13 cellular contexts compared by ENCODE assay signal in the genomic region with DNA sequence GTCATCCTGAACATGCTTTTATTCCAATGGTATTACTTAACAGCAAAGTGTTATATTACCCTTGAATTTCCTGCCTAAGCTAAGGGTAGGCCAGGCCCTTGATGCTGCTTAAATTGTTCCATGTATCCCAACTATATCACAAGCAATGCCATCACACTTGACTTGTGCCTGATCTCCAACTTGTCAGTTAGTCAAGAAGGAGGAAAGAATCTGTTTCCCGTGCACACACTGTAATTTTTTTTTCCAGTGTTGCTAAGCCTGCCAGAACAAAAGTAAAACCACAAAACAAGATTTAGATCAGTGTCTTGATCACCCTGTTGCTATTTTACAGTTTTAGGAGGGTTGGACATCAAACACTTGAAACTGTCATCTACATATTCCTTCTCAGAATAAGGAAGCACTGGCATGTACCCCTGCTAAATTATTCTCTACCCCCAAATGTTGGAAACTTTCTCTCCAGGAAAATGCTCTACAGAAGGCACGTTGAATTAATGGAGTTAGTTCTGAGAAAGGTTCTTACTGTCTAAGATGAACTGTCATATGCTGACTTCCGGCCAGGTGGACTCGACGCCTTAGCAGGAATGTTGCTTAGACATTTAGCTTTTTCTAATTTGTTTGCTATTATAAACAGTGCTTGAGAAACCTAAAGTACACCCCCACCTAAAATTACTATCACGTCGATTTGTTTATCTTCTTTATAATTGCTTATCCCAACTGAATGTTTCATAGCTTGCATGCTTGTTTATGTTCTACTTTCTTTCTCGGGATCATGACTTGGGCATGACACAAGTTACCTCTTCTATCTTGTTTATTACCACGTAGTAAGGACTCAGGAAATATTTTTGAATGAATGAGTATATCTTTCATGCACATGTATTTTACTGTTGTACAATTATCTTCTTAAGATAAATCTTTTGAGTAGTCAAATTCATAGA.
A peak's percentile ranks its signal among the peaks of the same experiment; 100 is the strongest.
DNase-seq lines count a peak whose midpoint lies in the region; ATAC-seq and TF ChIP-seq lines count a peak whose summit lies in the region.
"Had no signal": no experiment of that assay in that cellular context is flagged by ENCODE, and none has a peak within 500 bp of the region (broad histone marks: within the 10 kb centered on the region; RNA-seq: fewer than 3 reads in every experiment).

No MANE protein-coding gene starts in this region.

- H3K18ac ChIP-seq in mesenchymal stem cell (ENCODE audit: low read depth in 1 of 2, low read length in 2 of 2) = no peak overlapping the region

- no peaks in the 10 kb centered on the region for H3K36me3 Mint-ChIP-seq in CD4-positive, CD25-positive, alpha-beta regulatory T cell
- no peaks in the 10 kb centered on the region for H3K36me3 Mint-ChIP-seq in activated T-helper 17 cell treated with anti-CD3 and anti-CD28 coated beads, Interleukin-2, amount 50 U/mL, for 72 hours (ENCODE audit: low read depth)
- H3K36me3 Mint-ChIP-seq: WTC11 had no signal

- no peaks in the 10 kb centered on the region for H3K36me3 ChIP-seq in CD4-positive, CD25-positive, alpha-beta regulatory T cell (ENCODE audit: control insufficient read depth, insufficient read depth, low read length)
- no peaks in the 10 kb centered on the region for H3K36me3 ChIP-seq in mesenchymal stem cell (ENCODE audit: control insufficient read depth in 1 of 2, insufficient read depth in 2 of 2, low read depth in 1 of 2, low read length in 2 of 2)

- no peak overlapping the region for H2BK12ac ChIP-seq in mesenchymal stem cell (ENCODE audit: low read length in 2 of 2)

- H2BK5ac ChIP-seq in mesenchymal stem cell (ENCODE audit: low read depth, low read length, poor library complexity, severe bottlenecking) = no peak overlapping the region

- H3K9me3 ChIP-seq in CD4-positive, CD25-positive, alpha-beta regulatory T cell (ENCODE audit: control insufficient read depth in 2 of 2, low read length in 2 of 2) = no peaks in the 10 kb centered on the region
- no peaks in the 10 kb centered on the region for H3K9me3 ChIP-seq in mesenchymal stem cell (ENCODE audit: control insufficient read depth, low read length)

- no peaks in the 10 kb centered on the region for H3K27me3 Mint-ChIP-seq in CD4-positive, CD25-positive, alpha-beta regulatory T cell
- no peaks in the 10 kb centered on the region for H3K27me3 Mint-ChIP-seq in activated T-helper 17 cell treated with anti-CD3 and anti-CD28 coated beads, Interleukin-2, amount 50 U/mL, for 72 hours

- no peak overlapping the region for H3K9ac ChIP-seq in mesenchymal stem cell (ENCODE audit: low read length)

- no peak overlapping the region for H2BK15ac ChIP-seq in mesenchymal stem cell (ENCODE audit: low read depth, poor library complexity, severe bottlenecking)

- no peak overlapping the region for H3K27ac ChIP-seq in CD4-positive, CD25-positive, alpha-beta regulatory T cell (ENCODE audit: insufficient read depth, low read length, poor library complexity, severe bottlenecking)
- H3K27ac ChIP-seq in mesenchymal stem cell (ENCODE audit: low read length, poor library complexity, severe bottlenecking) (no peak overlapping the region), coronary artery (peak overlapping the region in 1 of 2 donors; percentile 48)

- H3K23ac ChIP-seq in mesenchymal stem cell (ENCODE audit: low read length in 2 of 2) = no peak overlapping the region

- peaks cover 36% of the 10 kb centered on the region for H3K4me1 ChIP-seq in CD4-positive, CD25-positive, alpha-beta regulatory T cell (ENCODE audit: control insufficient read depth, insufficient read depth, low read length, poor library complexity, severe bottlenecking)
- peaks cover 13% of the 10 kb centered on the region for H3K4me1 ChIP-seq in mesenchymal stem cell (ENCODE audit: control insufficient read depth, insufficient read depth, low read depth, low read length)

- H2AFZ ChIP-seq in mesenchymal stem cell (ENCODE audit: low read depth, low read length) = no peak overlapping the region

- H3K4ac ChIP-seq in mesenchymal stem cell (ENCODE audit: low read depth in 1 of 2, low read length in 2 of 2) = peak overlapping the region in 1 of 2 experiments; percentile 4

- no peak for TF ChIP-seq CTCF in coronary artery (IDR thresholded peaks at IDR 0.05)

- no peak overlapping the region for H4K91ac ChIP-seq in mesenchymal stem cell (ENCODE audit: low read length)

- WGBS in mesenchymal stem cell = 0% methylated on average over 4 of the region's 9 CpGs

- H2AK5ac ChIP-seq in mesenchymal stem cell (ENCODE audit: low read length, severe bottlenecking) = no peak overlapping the region

- no peaks in the 10 kb centered on the region for H3K27me3 ChIP-seq in CD4-positive, CD25-positive, alpha-beta regulatory T cell (ENCODE audit: control insufficient read depth, insufficient read depth, low read length)
- no peaks in the 10 kb centered on the region for H3K27me3 ChIP-seq in mesenchymal stem cell (ENCODE audit: control insufficient read depth in 1 of 2, insufficient read depth in 1 of 2, low read length in 2 of 2)

- H3K4me3 Mint-ChIP-seq in CD4-positive, CD25-positive, alpha-beta regulatory T cell = peak overlapping the region; percentile 7 to 49 (median 32)
- peak overlapping the region; percentile 36 for H3K4me3 Mint-ChIP-seq in activated T-helper 17 cell treated with anti-CD3 and anti-CD28 coated beads, Interleukin-2, amount 50 U/mL, for 72 hours
- H3K4me3 Mint-ChIP-seq: WTC11 had no signal

- peak in 1 of 3 donors; percentile 52 for DNase-seq in CD4-positive, CD25-positive, alpha-beta regulatory T cell
- DNase-seq in HCEC 1CT (peak; percentile 35), mesenchymal stem cell (peak; percentile 76), NCI-H1417 (lab: John Stamatoyannopoulos, UW) (no peak), coronary artery (ENCODE audit: low spot score) (no peak), NCI-H2227 treated with DMSO at 0.1 percent for 48 hours (lab: John Stamatoyannopoulos, UW) (no peak), NCI-H128 (lab: John Stamatoyannopoulos, UW; ENCODE audit: unreplicated experiment) (no peak)
- DNase-seq: DMS53, NCI-H1694 treated with DMSO at 0.1 percent for 48 hours, small intestine had no signal

- no peaks in the 10 kb centered on the region for H3K79me1 ChIP-seq in mesenchymal stem cell (replicated peaks; ENCODE audit: low read length, poor library complexity, severe bottlenecking)

- H2BK120ac ChIP-seq in mesenchymal stem cell (ENCODE audit: low read depth, low read length) = no peak overlapping the region

- H3K4me1 Mint-ChIP-seq in CD4-positive, CD25-positive, alpha-beta regulatory T cell = peaks cover 13 to 46% (median 26%) of the 10 kb centered on the region in 4 donors
- H3K4me1 Mint-ChIP-seq in activated T-helper 17 cell treated with anti-CD3 and anti-CD28 coated beads, Interleukin-2, amount 50 U/mL, for 72 hours = peaks cover 18% of the 10 kb centered on the region

- H3K4me2 ChIP-seq in mesenchymal stem cell (ENCODE audit: low read length, poor library complexity, severe bottlenecking) = no peak overlapping the region

- H3K14ac ChIP-seq in mesenchymal stem cell (ENCODE audit: low read length in 2 of 2) = no peak overlapping the region

- H4K8ac ChIP-seq in mesenchymal stem cell (ENCODE audit: low read length) = no peak overlapping the region

- no peaks in the 10 kb centered on the region for H3K9me3 Mint-ChIP-seq in CD4-positive, CD25-positive, alpha-beta regulatory T cell
- H3K9me3 Mint-ChIP-seq in activated T-helper 17 cell treated with anti-CD3 and anti-CD28 coated beads, Interleukin-2, amount 50 U/mL, for 72 hours = no peaks in the 10 kb centered on the region
- H3K9me3 Mint-ChIP-seq: WTC11 had no signal

- no peak for ATAC-seq in CD4-positive, CD25-positive, alpha-beta regulatory T cell (ENCODE audit: low read depth in 2 of 2)
- ATAC-seq in activated T-helper 17 cell treated with anti-CD3 and anti-CD28 coated beads, Interleukin-2, amount 50 U/mL, for 72 hours (replicated peaks) = peak; percentile 11
- ATAC-seq: WTC11 had no signal

- H3K27ac Mint-ChIP-seq in CD4-positive, CD25-positive, alpha-beta regulatory T cell = peak overlapping the region; percentile 54 to 68 (median 57)
- no peak overlapping the region for H3K27ac Mint-ChIP-seq in activated T-helper 17 cell treated with anti-CD3 and anti-CD28 coated beads, Interleukin-2, amount 50 U/mL, for 72 hours
- H3K27ac Mint-ChIP-seq: WTC11 had no signal

- H3K4me3 ChIP-seq in CD4-positive, CD25-positive, alpha-beta regulatory T cell (ENCODE audit: low read depth, low read length) = no peak overlapping the region
- H3K4me3 ChIP-seq in mesenchymal stem cell (ENCODE audit: insufficient read depth in 1 of 2, low read depth in 1 of 2, low read length in 2 of 2) (no peak overlapping the region), coronary artery (no peak overlapping the region)
- H3K4me3 ChIP-seq: lung had no signal

Comparison
In these comparisons a context has a peak if more than half of its experiments do, and no peak if none do; other contexts are left out.
1. DNase-seq: peak in HCEC 1CT (single experiment) and mesenchymal stem cell (single experiment); none in NCI-H1417 (0 of 3), coronary artery (single experiment), NCI-H2227 treated with DMSO at 0.1 percent for 48 hours (single experiment) and NCI-H128 (single experiment).